10 cellular contexts compared by ENCODE assay signal in the genomic region with DNA sequence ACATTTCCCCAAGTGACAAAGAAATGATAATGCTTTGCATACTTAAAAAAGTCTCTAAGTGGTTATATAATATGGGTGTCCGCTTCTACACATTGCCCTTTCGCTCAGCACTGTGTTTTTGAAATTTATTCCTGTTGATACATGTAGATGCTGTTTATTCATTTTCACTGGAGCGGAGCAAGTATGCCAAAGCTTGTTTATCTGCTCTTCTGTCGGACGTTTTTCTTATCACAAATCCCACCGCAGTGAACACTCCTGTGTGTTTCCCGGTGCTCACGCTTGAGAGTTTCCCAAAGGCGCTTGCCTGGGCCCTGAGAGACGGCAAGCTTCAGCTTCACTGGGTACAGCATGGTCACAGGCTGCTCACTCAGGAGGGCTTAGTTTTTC. TPM values are rescaled to one million over a fixed set of nuclear protein-coding genes. Genes with fewer than 3 reads are reported as not detected.
DNase-seq lines count a peak whose midpoint lies in the region; ATAC-seq and TF ChIP-seq lines count a peak whose summit lies in the region.
"Had no signal": no experiment of that assay in that cellular context is flagged by ENCODE, and none has a peak within 500 bp of the region (broad histone marks: within the 10 kb centered on the region; RNA-seq: fewer than 3 reads in every experiment).

No MANE protein-coding gene starts in this region.

- TF ChIP-seq POLR2A in esophagus squamous epithelium (IDR thresholded peaks at IDR 0.05) (no peak), prostate gland (IDR thresholded peaks at IDR 0.05) (no peak)

- no peaks in the 10 kb centered on the region for H3K9me3 Mint-ChIP-seq in endothelial cell (ENCODE audit: unreplicated experiment)
- H3K9me3 Mint-ChIP-seq: memory B cell had no signal

- ATAC-seq in GM21825 (IDR thresholded peaks at IDR 0.05; ENCODE audit: unreplicated experiment), result no peak

- TF ChIP-seq CTCF in right atrium auricular region (IDR thresholded peaks at IDR 0.05) (no peak), esophagus squamous epithelium (IDR thresholded peaks at IDR 0.05) (no peak), prostate gland (IDR thresholded peaks at IDR 0.05) (no peak), endothelial cell (IDR thresholded peaks at IDR 0.05; ENCODE audit: unreplicated experiment) (no peak)

- H3K27me3 ChIP-seq in right atrium auricular region (no peaks in the 10 kb centered on the region), esophagus squamous epithelium (no peaks in the 10 kb centered on the region), prostate gland (replicated peaks; ENCODE audit: insufficient read depth) (no peaks in the 10 kb centered on the region)
- H3K27me3 ChIP-seq: MG63 had no signal

- H3K4me3 ChIP-seq in right atrium auricular region (no peak overlapping the region), esophagus squamous epithelium (peak overlapping the region in 1 of 4 donors; percentile 33), prostate gland (no peak overlapping the region)
- H3K4me3 ChIP-seq: MG63 had no signal

- no peak overlapping the region for H3K4me3 Mint-ChIP-seq in endothelial cell (ENCODE audit: unreplicated experiment)
- H3K4me3 Mint-ChIP-seq: memory B cell had no signal

- 30 to 46% methylated on average over 8 of the region's 10 CpGs for WGBS in esophagus squamous epithelium, 2 donors
- WGBS in prostate gland, result 53% methylated on average over 10 of the region's 10 CpGs

- DNase-seq in right atrium auricular region (ENCODE audit: low spot score) (no peak), cardiac septum (ENCODE audit: low spot score) (no peak), esophagus squamous epithelium (lab: John Stamatoyannopoulos, UW) (no peak), prostate gland (ENCODE audit: low spot score) (no peak), NCI-H226 (no peak), NOMO-1 (lab: John Stamatoyannopoulos, UW; ENCODE audit: unreplicated experiment in 2 of 2) (no peak), endothelial cell (ENCODE audit: low spot score) (no peak)

- intact Hi-C loops in cardiac septum (cut with DNase I) (loop anchor here (5.0 kb wide), 2 partner anchors 34 to 74 kb away; no protein-coding TSS in a partner anchor), esophagus squamous epithelium (cut with DNase I) (no loop called here), prostate gland (cut with DNase I) (no loop called here)

- peaks cover 78% of the 10 kb centered on the region for H3K36me3 ChIP-seq in right atrium auricular region
- H3K36me3 ChIP-seq in esophagus squamous epithelium, result peaks cover 0 to 84% (median 9%) of the 10 kb centered on the region in 3 donors
- H3K36me3 ChIP-seq in prostate gland, result peaks cover 4 to 8% of the 10 kb centered on the region in 2 donors
- H3K36me3 ChIP-seq: MG63 had no signal

- no peak overlapping the region for H3K27ac Mint-ChIP-seq in endothelial cell (ENCODE audit: unreplicated experiment)
- H3K27ac Mint-ChIP-seq: memory B cell had no signal

- H3K4me1 ChIP-seq in right atrium auricular region, result peaks cover 0 to 36% of the 10 kb centered on the region in 2 donors
- H3K4me1 ChIP-seq in esophagus squamous epithelium, result peaks cover 24 to 50% (median 26%) of the 10 kb centered on the region in 3 donors
- no peaks in the 10 kb centered on the region for H3K4me1 ChIP-seq in prostate gland (replicated peaks)

- peak overlapping the region; percentile 75 to 76 for H3K27ac ChIP-seq in right atrium auricular region
- peak overlapping the region; percentile 80 to 86 (median 86) for H3K27ac ChIP-seq in esophagus squamous epithelium
- H3K27ac ChIP-seq in prostate gland, result peak overlapping the region; percentile 48 to 54

- no peaks in the 10 kb centered on the region for H3K36me3 Mint-ChIP-seq in endothelial cell (ENCODE audit: low read depth, unreplicated experiment)

- H3K27me3 Mint-ChIP-seq in endothelial cell (ENCODE audit: unreplicated experiment), result no peaks in the 10 kb centered on the region
- H3K27me3 Mint-ChIP-seq: memory B cell had no signal

- H3K4me1 Mint-ChIP-seq in endothelial cell (ENCODE audit: unreplicated experiment), result peaks cover 5% of the 10 kb centered on the region
- H3K4me1 Mint-ChIP-seq: memory B cell had no signal

- no peaks in the 10 kb centered on the region for H3K9me3 ChIP-seq in right atrium auricular region
- H3K9me3 ChIP-seq in esophagus squamous epithelium, result no peaks in the 10 kb centered on the region
- H3K9me3 ChIP-seq in prostate gland, result no peaks in the 10 kb centered on the region
- H3K9me3 ChIP-seq: MG63 had no signal

RNA-seq across cellular contexts. Expression of a gene that starts 50.2 kb away (rescaled TPM):
- total RNA-seq in right atrium auricular region, result 10 to 100 TPM; 57.3 to 58.7 TPM
- 77.1 TPM for total RNA-seq in cardiac septum
- total RNA-seq in esophagus squamous epithelium, result 10 to 100 TPM; 15.5 to 48.8 (median 34.5) TPM
- 10 to 100 TPM; 52.6 to 65.3 TPM for total RNA-seq in prostate gland
- total RNA-seq in endothelial cell (ENCODE audit: unreplicated experiment), result 8.4 TPM
